10 cellular contexts compared by ENCODE assay signal in the genomic region with DNA sequence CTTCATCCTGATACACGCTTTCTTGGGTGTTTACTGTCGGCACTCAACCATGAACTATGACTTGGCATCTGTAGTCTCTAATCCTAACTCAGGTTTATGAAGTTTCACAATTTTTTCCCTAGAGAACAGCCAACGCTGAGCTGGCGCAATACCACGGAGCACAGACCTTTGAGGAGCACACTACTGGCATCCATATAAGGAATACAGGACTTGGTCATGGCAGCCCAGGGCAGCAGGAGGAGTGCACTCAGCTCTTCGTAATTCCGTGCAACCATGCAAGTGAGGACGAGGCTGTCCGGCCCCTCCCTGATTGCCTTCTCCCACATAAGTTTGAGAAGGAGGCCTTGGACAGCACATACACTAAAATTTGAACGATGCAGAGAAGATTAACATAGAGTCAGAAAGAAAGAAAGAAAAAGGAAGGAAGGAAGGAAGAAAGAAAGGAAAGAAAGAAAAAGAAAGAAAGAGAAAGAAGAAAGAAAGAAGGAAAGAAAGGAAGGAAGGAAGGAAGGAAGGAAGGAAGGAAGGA. TPM values are rescaled to one million over a fixed set of nuclear protein-coding genes. Genes with fewer than 3 reads are reported as not detected.
DNase-seq lines count a peak whose midpoint lies in the region; ATAC-seq, FAIRE-seq and TF ChIP-seq lines count a peak whose summit lies in the region.
"Had no signal": no experiment of that assay in that cellular context is flagged by ENCODE, and none has a peak within 500 bp of the region (broad histone marks: within the 10 kb centered on the region; RNA-seq: fewer than 3 reads in every experiment).

No MANE protein-coding gene starts in this region.

- intact Hi-C loops in psoas muscle (cut with DNase I) = loop anchor here (1.0 to 2.0 kb wide), 2 partner anchors 42 kb away; no protein-coding TSS in a partner anchor

- TF ChIP-seq CTCF in RWPE2 (IDR thresholded peaks at IDR 0.05; ENCODE audit: poor library complexity, severe bottlenecking) = no peak
- TF ChIP-seq CTCF in psoas muscle (IDR thresholded peaks at IDR 0.05) = no peak

- H3K36me3 ChIP-seq in RWPE2 (ENCODE audit: low read depth) (no peaks in the 10 kb centered on the region), psoas muscle (ENCODE audit: insufficient read depth in 1 of 2, low read depth in 1 of 2) (no peaks in the 10 kb centered on the region)

- H3K4me3 ChIP-seq in RWPE2 (ENCODE audit: severe bottlenecking) (no peak overlapping the region), psoas muscle (peak overlapping the region; percentile 41)

- no peaks in the 10 kb centered on the region for H3K27me3 ChIP-seq in RWPE2 (ENCODE audit: insufficient read depth, poor library complexity, severe bottlenecking)
- H3K27me3 ChIP-seq in psoas muscle (ENCODE audit: insufficient read depth in 3 of 3, low read length in 2 of 3) = no peaks in the 10 kb centered on the region
- H3K27me3 ChIP-seq: foreskin keratinocyte had no signal

- H3K9me3 ChIP-seq in RWPE2 (ENCODE audit: severe bottlenecking) (no peaks in the 10 kb centered on the region), psoas muscle (no peaks in the 10 kb centered on the region)

- FAIRE-seq in GM12891 (lab: Jason Lieb, UNC) = no peak

- peak overlapping the region; percentile 33 for H3K27ac ChIP-seq in RWPE2 (ENCODE audit: poor library complexity, severe bottlenecking)
- H3K27ac ChIP-seq in psoas muscle = peak overlapping the region; percentile 90
- H3K27ac ChIP-seq: foreskin keratinocyte had no signal

- H3K4me1 ChIP-seq in RWPE2 (ENCODE audit: insufficient read depth, poor library complexity, severe bottlenecking) (peaks cover 29% of the 10 kb centered on the region), psoas muscle (peaks cover 38% of the 10 kb centered on the region)

- WGBS in psoas muscle, 3 donors = 19 to 38% (median 28%) methylated on average over 10 of the region's 10 CpGs

- ATAC-seq in RWPE2 (ENCODE audit: low read depth) (peak; percentile 98), psoas muscle (peak; percentile 76 to 90 (median 80)), HG03565 (IDR thresholded peaks at IDR 0.05; ENCODE audit: unreplicated experiment) (no peak)
- ATAC-seq: foreskin keratinocyte had no signal

- TF ChIP-seq POLR2A in GM12891 (IDR thresholded peaks at IDR 0.05; ENCODE audit: low read depth, low read length) = no peak

- DNase-seq in DMS53 (lab: John Stamatoyannopoulos, UW) (peak; percentile 83), RWPE2 (ENCODE audit: low spot score) (peak; percentile 89), glomerular visceral epithelial cell (ENCODE audit: extremely low spot score) (peak; percentile 83), psoas muscle (peak; percentile 79 to 89), GM12891 (ENCODE audit: insufficient read length, low spot score) (no peak)
- DNase-seq in stimulated activated CD4-positive, alpha-beta T cell treated with anti-CD3 and anti-CD28 coated beads, Interleukin-4, amount 100 ng/mL, for 4 hours = no peak
- DNase-seq in stimulated activated CD4-positive, alpha-beta T cell treated with anti-CD3 and anti-CD28 coated beads, Interleukin-15, amount 100 ng/mL, for 24 hours = no peak
- DNase-seq: CD4-positive, alpha-beta T cell; foreskin keratinocyte had no signal

TF ChIP-seq in GM12891, 5 proteins besides CTCF, POLR2A, EP300 and RAD21:
- TF ChIP-seq POU2F2 (IDR thresholded peaks at IDR 0.05; ENCODE audit: low read depth, low read length) = no peak
- TF ChIP-seq POLR2AphosphoS5 (IDR thresholded peaks at IDR 0.05; ENCODE audit: low read depth, low read length) = no peak
- TF ChIP-seq PAX5 (IDR thresholded peaks at IDR 0.05; ENCODE audit: insufficient read depth, low read length, severe bottlenecking) = no peak
- TF ChIP-seq SPI1 (IDR thresholded peaks at IDR 0.05; ENCODE audit: low read depth, low read length) = no peak
- no peak for TF ChIP-seq TAF1 (IDR thresholded peaks at IDR 0.05; ENCODE audit: low read depth, low read length)

RNA-seq across cellular contexts. Expression of a gene that starts 41.0 kb away (rescaled TPM):
- 100 to 1,000 TPM; 459 to 840 (median 509) TPM for total RNA-seq in psoas muscle
- 100 to 1,000 TPM; 215 to 533 (median 426) TPM for polyA plus RNA-seq in psoas muscle
- 7.6 TPM for polyA plus RNA-seq in GM12891 (2012; ENCODE audit: low read depth, missing spikeins)

Comparison
In these comparisons a context has a peak if more than half of its experiments do, and no peak if none do; other contexts are left out.
1. DNase-seq: peak in DMS53 (single experiment), RWPE2 (single experiment), glomerular visceral epithelial cell (single experiment) and psoas muscle (2 of 2); none in GM12891 (single experiment), stimulated activated CD4-positive, alpha-beta T cell treated with anti-CD3 and anti-CD28 coated beads, Interleukin-4, amount 100 ng/mL, for 4 hours (0 of 2) and stimulated activated CD4-positive, alpha-beta T cell treated with anti-CD3 and anti-CD28 coated beads, Interleukin-15, amount 100 ng/mL, for 24 hours (single experiment).